ENCODE assay signal across 1 cellular context in genomic region chr4:162682651-162683050, GRCh38.
TF ChIP-seq lines count a peak whose summit lies in the region.

No MANE protein-coding gene starts in this region.

TF ChIP-seq in A549, 52 proteins besides CTCF, POLR2A, EP300 and RAD21 (continued from another document):
- TF ChIP-seq REST (IDR thresholded peaks at IDR 0.05) (no peak), FOSL2 (IDR thresholded peaks at IDR 0.05) (no peak), FOSL2 (CRISPR knock-in tag; IDR thresholded peaks at IDR 0.05) (no peak), EHF (CRISPR knock-in tag; IDR thresholded peaks at IDR 0.05) (no peak), HOXB5 (CRISPR knock-in tag; IDR thresholded peaks at IDR 0.05) (no peak), USF2 (IDR thresholded peaks at IDR 0.05) (no peak), ZC3H11A (IDR thresholded peaks at IDR 0.05) (no peak), CBX2 (IDR thresholded peaks at IDR 0.05; ENCODE audit: borderline replicate concordance, low read depth) (no peak), PBX3 (IDR thresholded peaks at IDR 0.05) (no peak), ATOH8 (CRISPR knock-in tag; IDR thresholded peaks at IDR 0.05; ENCODE audit: low read depth) (no peak), FOXS1 (CRISPR knock-in tag; IDR thresholded peaks at IDR 0.05) (no peak), JUNB (IDR thresholded peaks at IDR 0.05) (no peak), HES2 (IDR thresholded peaks at IDR 0.05) (no peak), MAFK (IDR thresholded peaks at IDR 0.05; ENCODE audit: partially characterized antibody) (no peak), HDAC2 (IDR thresholded peaks at IDR 0.05) (no peak)
